ENCODE assay signal across 17 cellular contexts in the genomic region with DNA sequence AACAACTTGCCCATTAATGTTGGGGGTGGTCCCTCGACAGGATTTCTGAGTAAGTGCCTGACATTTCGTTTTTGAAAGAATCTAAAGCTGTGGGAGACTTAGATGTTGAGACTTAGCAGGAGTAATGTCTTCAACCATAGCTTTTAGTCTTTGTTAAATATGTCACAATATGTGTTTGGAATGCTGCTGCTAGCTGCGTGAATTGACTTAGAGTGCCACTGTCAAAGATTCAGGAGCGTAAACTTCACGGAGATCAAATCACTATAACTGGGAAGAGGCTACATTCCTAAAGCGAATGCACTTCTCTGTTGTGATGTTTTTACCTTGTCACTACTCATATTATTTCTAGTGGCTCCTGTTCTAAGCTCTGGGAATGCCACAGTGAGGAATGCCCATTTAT.
DNase-seq lines count a peak whose midpoint lies in the region; ATAC-seq, FAIRE-seq and TF ChIP-seq lines count a peak whose summit lies in the region.
"Had no signal": no experiment of that assay in that cellular context is flagged by ENCODE, and none has a peak within 500 bp of the region (broad histone marks: within the 10 kb centered on the region; RNA-seq: fewer than 3 reads in every experiment).

No MANE protein-coding gene starts in this region.

- no peak for TF ChIP-seq RAD21 in IMR-90 (IDR thresholded peaks at IDR 0.05; ENCODE audit: low read length)
- TF ChIP-seq RAD21 in K562 (CRISPR knock-in tag; conservative IDR thresholded peaks at IDR 0.05 in 1 of 2, IDR thresholded peaks at IDR 0.05 in 1 of 2): no peak

- no peak overlapping the region for H3K4me2 ChIP-seq in IMR-90 (ENCODE audit: low read depth, low read length)
- no peak overlapping the region for H3K4me2 ChIP-seq in K562 (ENCODE audit: insufficient read depth, low read length)
- no peak overlapping the region for H3K4me2 ChIP-seq in parathyroid adenoma (ENCODE audit: low read length)
- H3K4me2 ChIP-seq: A549 had no signal

- H2BK20ac ChIP-seq in IMR-90 (ENCODE audit: low read depth, low read length): no peak overlapping the region

- H3K4me1 ChIP-seq in IMR-90 (ENCODE audit: control insufficient read depth, insufficient read depth, low read length) (peaks cover 7% of the 10 kb centered on the region), K562 (replicated peaks in 1 of 2; ENCODE audit: control insufficient read depth in 2 of 2, insufficient read depth in 2 of 2, low read length in 2 of 2) (no peaks in the 10 kb centered on the region), mesodermal cell (ENCODE audit: control insufficient read depth, insufficient read depth, low read length, poor library complexity, severe bottlenecking) (no peaks in the 10 kb centered on the region), parathyroid adenoma (peaks cover 46% of the 10 kb centered on the region)

- H2BK15ac ChIP-seq in IMR-90 (ENCODE audit: low read depth, low read length): no peak overlapping the region

- DNase-seq in IMR-90 (no peak), K562 (ENCODE audit: extremely low read depth in 1 of 4, low spot score in 3 of 4) (no peak), nucleus accumbens (lab: John Stamatoyannopoulos, UW) (no peak), T-helper 9 cell (no peak), dorsolateral prefrontal cortex (no peak), NCI-H2227 (lab: John Stamatoyannopoulos, UW; ENCODE audit: unreplicated experiment) (no peak)
- DNase-seq: BE2C; CD8-positive, alpha-beta T cell; DND-41; GDM1 had no signal

- H4K20me1 ChIP-seq in IMR-90 (ENCODE audit: insufficient read depth, low read length) (no peaks in the 10 kb centered on the region), K562 (replicated peaks; ENCODE audit: control insufficient read depth, insufficient read depth, low read length) (no peaks in the 10 kb centered on the region)

- H2AFZ ChIP-seq in IMR-90 (replicated peaks; ENCODE audit: low read length, poor library complexity) (no peak overlapping the region), K562 (ENCODE audit: low read depth, low read length) (no peak overlapping the region), parathyroid adenoma (no peak overlapping the region)

- in situ Hi-C loops in IMR-90 (cut with MboI; ENCODE audit: low sequenced_read_pairs) (loop anchor here (10.0 kb wide), 2 partner anchors 215 to 755 kb away; partner anchors contain the start of gene COMTD1), K562 (cut with MboI) (no loop called here)

- no peak overlapping the region for H3K18ac ChIP-seq in IMR-90 (ENCODE audit: low read depth, low read length)

- POLR2A ChIA-PET in IMR-90 (lab: Charles Lee; ENCODE audit: unreplicated experiment): no interaction called here
- POLR2A ChIA-PET in K562 (lab: Yijun Ruan, JAX): interaction anchor here (0.7 to 1.1 kb wide), 5 partner anchors 11 to 1020 kb away, joined by 3 to 6 read pairs (median 3); a partner anchor contains a TSS

- no peak overlapping the region for H2BK5ac ChIP-seq in IMR-90 (ENCODE audit: low read depth, low read length, poor library complexity, severe bottlenecking)

- no peak for FAIRE-seq in K562 (lab: Jason Lieb, UNC)
- FAIRE-seq: A549, GM12892, GM19239, H54 had no signal

- intact Hi-C loops in IMR-90 (cut with micrococcal nuclease): loop anchor here (5.0 to 10.0 kb wide), 2 partner anchors 195 to 217 kb away; partner anchors contain the start of genes COMTD1 and KAT6B
- intact Hi-C loops in K562 (cut with micrococcal nuclease): loop anchor here (5.0 to 10.0 kb wide), 3 partner anchors 217 to 778 kb away; partner anchors contain the start of gene COMTD1
- intact Hi-C loops in dorsolateral prefrontal cortex (cut with DNase I): loop anchor here (5.0 kb wide), 4 partner anchors 82 to 753 kb away; partner anchors contain the start of gene KAT6B (in 1 of the 2)

- no peak for TF ChIP-seq CTCF in IMR-90 (conservative IDR thresholded peaks at IDR 0.05; ENCODE audit: low read depth, low read length)
- TF ChIP-seq CTCF in K562 (IDR thresholded peaks at IDR 0.05 in 2 of 3, conservative IDR thresholded peaks at IDR 0.05 in 1 of 3; ENCODE audit: insufficient read depth in 2 of 3, low read depth in 1 of 3, low read length in 3 of 3): no peak
- no peak for TF ChIP-seq CTCF in parathyroid adenoma (IDR thresholded peaks at IDR 0.05)
- no peak for TF ChIP-seq CTCF in dorsolateral prefrontal cortex (IDR thresholded peaks at IDR 0.05 in 54 of 56, conservative IDR thresholded peaks at IDR 0.05 in 2 of 56; ENCODE audit: low read depth in 1 of 56, partially characterized antibody in 56 of 56)

- ATAC-seq in IMR-90 (ENCODE audit: low read depth) (no peak), K562 (no peak)

- H3K4ac ChIP-seq in IMR-90 (ENCODE audit: low read depth, low read length): no peak overlapping the region

- CTCF ChIA-PET in IMR-90 (lab: Yijun Ruan, JAX) (interaction anchor here (0.6 to 1.3 kb wide), 3 partner anchors 11 to 197 kb away, joined by 3 read pairs; no protein-coding TSS in a partner anchor), K562 (lab: Yijun Ruan, JAX; ENCODE audit: low intra/inter-chr PET ratio) (interaction anchor here (0.6 to 4.9 kb wide), 3 partner anchors 215 to 777 kb away, joined by 3 to 68 read pairs (median 21); partner anchors contain the start of gene COMTD1)

- no peak overlapping the region for H3K14ac ChIP-seq in IMR-90 (replicated peaks; ENCODE audit: low read depth, low read length)

- no peak overlapping the region for H4K8ac ChIP-seq in IMR-90 (ENCODE audit: low read depth in 2 of 2, low read length in 2 of 2)

- H3K79me1 ChIP-seq in IMR-90 (ENCODE audit: low read depth in 1 of 2, low read length in 2 of 2): peaks cover 3 to 29% of the 10 kb centered on the region in 2 experiments; a peak in 2 of 4 replicates

- no peak overlapping the region for H4K91ac ChIP-seq in IMR-90 (ENCODE audit: insufficient read depth, low read depth, low read length)

- no peak overlapping the region for H4K5ac ChIP-seq in IMR-90 (ENCODE audit: low read depth, low read length)

- dilution Hi-C loops in IMR-90 (cut with HindIII; ENCODE audit: low sequenced_read_pairs, unreplicated experiment): no loop called here

- H3K9me3 ChIP-seq in IMR-90 (ENCODE audit: control insufficient read depth, insufficient read depth, low read length) (no peaks in the 10 kb centered on the region), K562 (replicated peaks; ENCODE audit: control insufficient read depth, insufficient read depth, low read depth, low read length) (no peaks in the 10 kb centered on the region), mesodermal cell (ENCODE audit: control insufficient read depth, low read length) (no peaks in the 10 kb centered on the region), parathyroid adenoma (ENCODE audit: control insufficient read depth, low read length) (no peaks in the 10 kb centered on the region)
- H3K9me3 ChIP-seq: A549, BE2C had no signal

- H3K9ac ChIP-seq in IMR-90 (ENCODE audit: low read depth, low read length) (no peak overlapping the region), K562 (ENCODE audit: insufficient read depth in 1 of 2, low read depth in 2 of 2, low read length in 2 of 2) (no peak overlapping the region), parathyroid adenoma (no peak overlapping the region)

- H3K4me3 ChIP-seq in IMR-90 (ENCODE audit: insufficient read depth, low read depth, low read length): no peak overlapping the region
- H3K4me3 ChIP-seq in K562: no peak overlapping the region
- no peak overlapping the region for H3K4me3 ChIP-seq in mesodermal cell (ENCODE audit: extremely low read depth, insufficient read depth, low read length, poor library complexity, severe bottlenecking)
- no peak overlapping the region for H3K4me3 ChIP-seq in parathyroid adenoma (ENCODE audit: low read depth, low read length)
- H3K4me3 ChIP-seq in dorsolateral prefrontal cortex: no peak overlapping the region
- H3K4me3 ChIP-seq: A549 had no signal

- H3K27me3 ChIP-seq in IMR-90 (ENCODE audit: control insufficient read depth, insufficient read depth, low read length) (no peaks in the 10 kb centered on the region), K562 (ENCODE audit: control insufficient read depth in 2 of 2, insufficient read depth in 2 of 2, low read length in 2 of 2) (no peaks in the 10 kb centered on the region), parathyroid adenoma (ENCODE audit: control insufficient read depth, insufficient read depth, low read length) (no peaks in the 10 kb centered on the region), dorsolateral prefrontal cortex (no peaks in the 10 kb centered on the region)
- H3K27me3 ChIP-seq: BE2C had no signal

- no peak for TF ChIP-seq POLR2A in IMR-90 (IDR thresholded peaks at IDR 0.05; ENCODE audit: low read depth, low read length)
- TF ChIP-seq POLR2A in K562 (conservative IDR thresholded peaks at IDR 0.05): no peak

- H3K56ac ChIP-seq in IMR-90 (ENCODE audit: extremely low read depth, insufficient read depth, low read length): no peak overlapping the region

- H3K36me3 ChIP-seq in IMR-90 (ENCODE audit: control insufficient read depth, insufficient read depth, low read length) (peaks cover 29% of the 10 kb centered on the region), K562 (ENCODE audit: control insufficient read depth, insufficient read depth, low read length) (peaks cover 16% of the 10 kb centered on the region), mesodermal cell (ENCODE audit: control insufficient read depth, insufficient read depth, low read length) (peaks cover 14% of the 10 kb centered on the region), parathyroid adenoma (ENCODE audit: control insufficient read depth, insufficient read depth, low read length) (no peaks in the 10 kb centered on the region)

- no peak overlapping the region for H2BK120ac ChIP-seq in IMR-90 (ENCODE audit: low read depth, low read length)

- H2AK9ac ChIP-seq in IMR-90 (replicated peaks; ENCODE audit: low read depth, low read length, poor library complexity): no peak overlapping the region

- no peak overlapping the region for H3K27ac ChIP-seq in IMR-90 (ENCODE audit: insufficient read depth, low read length)
- H3K27ac ChIP-seq in K562 (ENCODE audit: extremely low read depth, low read depth, low read length): no peak overlapping the region
- H3K27ac ChIP-seq in mesodermal cell (ENCODE audit: low read depth, low read length, severe bottlenecking): peak overlapping the region; percentile 13
- peak overlapping the region; percentile 50 for H3K27ac ChIP-seq in parathyroid adenoma
- peak overlapping the region in 4 of 59 donors; percentile 8 to 52 (median 32) for H3K27ac ChIP-seq in dorsolateral prefrontal cortex
- H3K27ac ChIP-seq: A549, HL-60 had no signal

- BruUV-seq in IMR-90 (replicated peaks; lab: Mats Ljungman, UMichigan): no TSS peak
- BruUV-seq in K562 (replicated peaks; lab: Mats Ljungman, UMichigan): no TSS peak

- peaks cover 4% of the 10 kb centered on the region; the same call in 1 of the 2 replicates for H3K9me1 ChIP-seq in IMR-90 (ENCODE audit: insufficient read depth, low read length)
- H3K9me1 ChIP-seq in K562 (ENCODE audit: control insufficient read depth, insufficient read depth, low read length): no peaks in the 10 kb centered on the region

- no CpG with 5 or more reads among the region's 6 CpGs for WGBS in IMR-90 (ENCODE audit: extremely low coverage in 2 of 2, insufficient read length in 1 of 2), 2 experiments
- 43% methylated on average over 6 of the region's 6 CpGs for WGBS in K562 (ENCODE audit: insufficient coverage, low coverage, missing lambda C conversion rate)
- WGBS in mesodermal cell (ENCODE audit: insufficient coverage in 2 of 2), 2 experiments: 69 to 87% methylated on average over 3 to 4 of the region's 6 CpGs

- no peak for TF ChIP-seq EP300 in K562 (IDR thresholded peaks at IDR 0.05; ENCODE audit: low read length)

- 0 out of 2 replicates have a peak overlapping the region, but pooled peaks have one; percentile 7 for H2AK5ac ChIP-seq in IMR-90 (ENCODE audit: low read depth, low read length)

- H3K79me2 ChIP-seq in K562 (ENCODE audit: control insufficient read depth, insufficient read depth, low read length) (no peaks in the 10 kb centered on the region), parathyroid adenoma (no peaks in the 10 kb centered on the region)

- no peak overlapping the region for H3K23ac ChIP-seq in IMR-90 (ENCODE audit: low read depth, low read length)

Comparison
In these comparisons a context has a peak if more than half of its experiments do, and no peak if none do; other contexts are left out.
1. H3K27ac ChIP-seq: peak in mesodermal cell (single experiment) and parathyroid adenoma (single experiment); none in IMR-90 (single experiment) and K562 (single experiment).